In genomic region chrX:16827225-16827624, GRCh38 we compare ENCODE assay signal across 14 cellular contexts. TPM values are rescaled to one million over a fixed set of nuclear protein-coding genes. Genes with fewer than 3 reads are reported as not detected.
DNase-seq lines count a peak whose midpoint lies in the region; ATAC-seq, FAIRE-seq and TF ChIP-seq lines count a peak whose summit lies in the region.
"Had no signal": no experiment of that assay in that cellular context is flagged by ENCODE, and none has a peak within 500 bp of the region (broad histone marks: within the 10 kb centered on the region; RNA-seq: fewer than 3 reads in every experiment).

No MANE protein-coding gene starts in this region.

- no peak overlapping the region for H2AK5ac ChIP-seq in H9 (ENCODE audit: insufficient read length, low read length)

- H3K27me3 ChIP-seq in H9 (ENCODE audit: insufficient read depth, low read length) (no peaks in the 10 kb centered on the region), astrocyte (ENCODE audit: insufficient read depth, low read length) (no peaks in the 10 kb centered on the region), gastroesophageal sphincter (no peaks in the 10 kb centered on the region), stomach smooth muscle (ENCODE audit: control insufficient read depth in 1 of 2, insufficient read depth in 2 of 2, low read length in 2 of 2) (no peaks in the 10 kb centered on the region)

- H4K20me1 ChIP-seq in H9 (ENCODE audit: control insufficient read depth, insufficient read depth, insufficient read length): no peaks in the 10 kb centered on the region
- no peaks in the 10 kb centered on the region for H4K20me1 ChIP-seq in astrocyte (ENCODE audit: insufficient read depth, low read length)

- no peak overlapping the region for H3K56ac ChIP-seq in H9 (ENCODE audit: insufficient read length, low read depth, low read length)

- H3T11ph ChIP-seq in H9 (ENCODE audit: low read length): no peak overlapping the region

- H3K4me3 ChIP-seq in astrocyte (ENCODE audit: insufficient read depth, low read depth, low read length): no peak overlapping the region
- H3K4me3 ChIP-seq in gastroesophageal sphincter: no peak overlapping the region
- H3K4me3 ChIP-seq in stomach smooth muscle (ENCODE audit: low read length in 2 of 2): no peak overlapping the region
- H3K4me3 ChIP-seq: PC-9 had no signal

- no peak overlapping the region for H3K18ac ChIP-seq in H9 (ENCODE audit: insufficient read length, low read depth, low read length)

- no peak for TF ChIP-seq EP300 in gastroesophageal sphincter (IDR thresholded peaks at IDR 0.05)

- no peak overlapping the region for H2AFZ ChIP-seq in H9 (ENCODE audit: low read length)
- H2AFZ ChIP-seq in astrocyte (ENCODE audit: low read depth, low read length): no peak overlapping the region
- H2AFZ ChIP-seq: PC-9 had no signal

- H3K36me3 Mint-ChIP-seq in H9 (ENCODE audit: insufficient read depth in 1 of 3, low read depth in 3 of 3) (peaks cover 29 to 73% (median 64%) of the 10 kb centered on the region in 3 experiments; a peak in 6 of 7 replicates), astrocyte (ENCODE audit: low read depth, unreplicated experiment) (no peaks in the 10 kb centered on the region)
- peaks cover 67% of the 10 kb centered on the region for H3K36me3 Mint-ChIP-seq in stimulated activated effector memory CD8-positive, alpha-beta T cell treated with anti-CD3 and anti-CD28 coated beads, Interleukin-12 subunit alpha, Interleukin-12 subunit beta, amount 100 ng/mL, for 72 hours

- peaks cover 14 to 17% of the 10 kb centered on the region in 2 experiments for H3K4me1 Mint-ChIP-seq in H9
- H3K4me1 Mint-ChIP-seq in astrocyte (ENCODE audit: low read depth, unreplicated experiment): peaks cover 22% of the 10 kb centered on the region
- peaks cover 19% of the 10 kb centered on the region for H3K4me1 Mint-ChIP-seq in stimulated activated effector memory CD8-positive, alpha-beta T cell treated with anti-CD3 and anti-CD28 coated beads, Interleukin-12 subunit alpha, Interleukin-12 subunit beta, amount 100 ng/mL, for 72 hours

- DNase-seq in H9 (no peak), astrocyte (ENCODE audit: low read depth) (peak; percentile 70), HEK293T (ENCODE audit: extremely low spot score) (no peak)
- no peak for DNase-seq in stimulated activated effector memory CD8-positive, alpha-beta T cell treated with anti-CD3 and anti-CD28 coated beads, Interleukin-12 subunit alpha, Interleukin-12 subunit beta, amount 100 ng/mL, for 72 hours (ENCODE audit: low spot score in 2 of 2)
- DNase-seq: activated T-cell treated with anti-CD3 and anti-CD28 coated beads for 4 hours, NCI-H1105 treated with DMSO at 0.1 percent for 48 hours, NCI-H446 treated with DMSO at 0.1 percent for 48 hours, PC-9, T-cell had no signal

- no peak overlapping the region for H4K91ac ChIP-seq in H9 (ENCODE audit: insufficient read length, low read depth, low read length)

- H3K4me3 Mint-ChIP-seq in H9 (no peak overlapping the region), astrocyte (ENCODE audit: unreplicated experiment) (peak overlapping the region; percentile 57)
- no peak overlapping the region for H3K4me3 Mint-ChIP-seq in stimulated activated effector memory CD8-positive, alpha-beta T cell treated with anti-CD3 and anti-CD28 coated beads, Interleukin-12 subunit alpha, Interleukin-12 subunit beta, amount 100 ng/mL, for 72 hours
- H3K4me3 Mint-ChIP-seq: CD14-positive monocyte, T-cell, type B pancreatic cell had no signal

- H3K36me3 ChIP-seq in astrocyte (ENCODE audit: insufficient read depth, low read length) (no peaks in the 10 kb centered on the region), gastroesophageal sphincter (peaks cover 0 to 30% of the 10 kb centered on the region in 2 donors), stomach smooth muscle (ENCODE audit: control insufficient read depth in 2 of 2, insufficient read depth in 2 of 2, low read length in 2 of 2) (peaks cover 6 to 11% of the 10 kb centered on the region in 2 donors)

- H3K14ac ChIP-seq in H9 (ENCODE audit: insufficient read depth, low read length): no peak overlapping the region

- no peak overlapping the region for H2BK5ac ChIP-seq in H9 (ENCODE audit: insufficient read length, low read length)

- H3K23ac ChIP-seq in H9 (ENCODE audit: insufficient read length, low read depth, low read length): no peak overlapping the region

- TF ChIP-seq CTCF in H9 (conservative IDR thresholded peaks at IDR 0.05) (no peak), astrocyte (IDR thresholded peaks at IDR 0.05; ENCODE audit: insufficient read depth, low read depth, low read length) (no peak), gastroesophageal sphincter (IDR thresholded peaks at IDR 0.05) (no peak)

- H2BK120ac ChIP-seq in H9 (ENCODE audit: low read depth, low read length, poor library complexity, severe bottlenecking): no peak overlapping the region

- H2BK15ac ChIP-seq in H9 (ENCODE audit: low read depth, low read length): no peak overlapping the region

- no peak overlapping the region for H4K5ac ChIP-seq in H9 (ENCODE audit: insufficient read length, low read depth, low read length)

- peaks cover 3% of the 10 kb centered on the region; the same call in 1 of the 2 replicates for H3K4me1 ChIP-seq in H9 (ENCODE audit: insufficient read depth, low read length)
- peaks cover 22% of the 10 kb centered on the region for H3K4me1 ChIP-seq in astrocyte (ENCODE audit: insufficient read depth, low read length)
- H3K4me1 ChIP-seq in gastroesophageal sphincter: peaks cover 0 to 27% (median 3%) of the 10 kb centered on the region in 3 donors
- H3K4me1 ChIP-seq in stomach smooth muscle (ENCODE audit: control insufficient read depth, insufficient read depth, low read length): peaks cover 5% of the 10 kb centered on the region

- POLR2A ChIA-PET in HEK293T (lab: Yijun Ruan, JAX): no interaction called here

- H3K79me2 ChIP-seq in H9 (ENCODE audit: insufficient read depth, low read length) (no peaks in the 10 kb centered on the region), astrocyte (ENCODE audit: insufficient read depth, low read length) (no peaks in the 10 kb centered on the region)

- H3K4me2 ChIP-seq in H9 (ENCODE audit: insufficient read depth, insufficient read length, low read length): no peak overlapping the region
- peak overlapping the region; percentile 55 for H3K4me2 ChIP-seq in astrocyte (ENCODE audit: low read length)
- H3K4me2 ChIP-seq: PC-9 had no signal

- no peak overlapping the region for H3K9ac ChIP-seq in H9 (ENCODE audit: extremely low read depth, insufficient read length, low read length)
- H3K9ac ChIP-seq in astrocyte (ENCODE audit: low read length): peak overlapping the region; percentile 50
- no peak overlapping the region for H3K9ac ChIP-seq in stomach smooth muscle (ENCODE audit: low read length in 2 of 2)

- TF ChIP-seq POLR2A in gastroesophageal sphincter (IDR thresholded peaks at IDR 0.05): no peak

- WGBS in H9 (ENCODE audit: extremely low coverage, insufficient read length, low lambda C conversion rate): no CpG with 5 or more reads among the region's 2 CpGs
- 60 to 64% methylated on average over 1 to 2 of the region's 2 CpGs for WGBS in gastroesophageal sphincter (ENCODE audit: low coverage in 1 of 2), 2 donors

- H2BK20ac ChIP-seq in H9 (ENCODE audit: low read depth, low read length, poor library complexity, severe bottlenecking): no peak overlapping the region

- no peak for FAIRE-seq in astrocyte (lab: Jason Lieb, UNC)

- H3K27me3 Mint-ChIP-seq in H9 (ENCODE audit: low read depth) (no peaks in the 10 kb centered on the region), astrocyte (ENCODE audit: low read depth, unreplicated experiment) (no peaks in the 10 kb centered on the region)
- H3K27me3 Mint-ChIP-seq: T-cell, type B pancreatic cell had no signal

- no peak overlapping the region for H4K8ac ChIP-seq in H9 (replicated peaks; ENCODE audit: insufficient read length, low read depth, low read length)

- peak overlapping the region in 2 of 3 experiments; percentile 72 to 91; a peak in 4 of 7 replicates for H3K27ac Mint-ChIP-seq in H9
- peak overlapping the region; percentile 72 for H3K27ac Mint-ChIP-seq in astrocyte (ENCODE audit: unreplicated experiment)
- no peak overlapping the region for H3K27ac Mint-ChIP-seq in stimulated activated effector memory CD8-positive, alpha-beta T cell treated with anti-CD3 and anti-CD28 coated beads, Interleukin-12 subunit alpha, Interleukin-12 subunit beta, amount 100 ng/mL, for 72 hours
- H3K27ac Mint-ChIP-seq: T-cell had no signal

- H3K4ac ChIP-seq in H9 (ENCODE audit: low read depth, low read length): no peak overlapping the region

- H3K79me1 ChIP-seq in H9 (ENCODE audit: insufficient read depth, low read depth, low read length, poor library complexity, severe bottlenecking): peaks cover 3% of the 10 kb centered on the region

- CTCF ChIA-PET in HEK293T (lab: Yijun Ruan, JAX): interaction anchor here (0.6 to 1.2 kb wide), 2 partner anchors 221 to 268 kb away, joined by 3 read pairs; no protein-coding TSS in a partner anchor

- peak overlapping the region; percentile 59 for H2BK12ac ChIP-seq in H9 (ENCODE audit: insufficient read length, low read depth, low read length)

- ATAC-seq in gastroesophageal sphincter (no peak), GM18867 (IDR thresholded peaks at IDR 0.05; ENCODE audit: unreplicated experiment) (no peak)
- ATAC-seq in stimulated activated effector memory CD8-positive, alpha-beta T cell treated with anti-CD3 and anti-CD28 coated beads, Interleukin-12 subunit alpha, Interleukin-12 subunit beta, amount 100 ng/mL, for 72 hours: no peak
- ATAC-seq: T-cell had no signal

- H3K27ac ChIP-seq in H9 (ENCODE audit: insufficient read length, low read depth, low read length) (no peak overlapping the region), astrocyte (ENCODE audit: low read depth, low read length) (peak overlapping the region; percentile 70), gastroesophageal sphincter (peak overlapping the region in 3 of 4 donors; percentile 27 to 73 (median 70)), stomach smooth muscle (ENCODE audit: low read length) (peak overlapping the region; percentile 18)
- H3K27ac ChIP-seq: PC-9 had no signal

- H3K9me3 Mint-ChIP-seq in H9 (no peaks in the 10 kb centered on the region), astrocyte (ENCODE audit: unreplicated experiment) (no peaks in the 10 kb centered on the region)
- H3K9me3 Mint-ChIP-seq in stimulated activated effector memory CD8-positive, alpha-beta T cell treated with anti-CD3 and anti-CD28 coated beads, Interleukin-12 subunit alpha, Interleukin-12 subunit beta, amount 100 ng/mL, for 72 hours: no peaks in the 10 kb centered on the region
- H3K9me3 Mint-ChIP-seq: T-cell, type B pancreatic cell had no signal

- H3K9me3 ChIP-seq in H9 (ENCODE audit: control insufficient read depth, low read depth, low read length) (no peaks in the 10 kb centered on the region), astrocyte (ENCODE audit: insufficient read depth, low read depth, low read length) (no peaks in the 10 kb centered on the region), gastroesophageal sphincter (no peaks in the 10 kb centered on the region), stomach smooth muscle (ENCODE audit: control insufficient read depth in 2 of 2, low read length in 2 of 2) (no peaks in the 10 kb centered on the region)

- H3K23me2 ChIP-seq in H9 (ENCODE audit: insufficient read length, low read depth, low read length, poor library complexity, severe bottlenecking): peaks cover 2% of the 10 kb centered on the region

RNA-seq across cellular contexts. Expression of gene TXLNG, which starts 41.0 kb away (rescaled TPM):
- total RNA-seq in H9 (2021) (87.8 and 90.7 TPM in 2 replicates), astrocyte (8.1 and 9.8 TPM in 2 replicates), gastroesophageal sphincter (10 to 100 TPM in 3 of 4 donors, 1 to 10 TPM in 1; 9.0 to 16.8 (median 14.3) TPM)

RNA-seq across cellular contexts. Expression of gene RBBP7, which starts 42.9 kb away (rescaled TPM):
- 239 and 249 TPM in 2 replicates for total RNA-seq in H9 (2021)
- 77.6 and 86.1 TPM in 2 replicates for total RNA-seq in astrocyte
- total RNA-seq in gastroesophageal sphincter: 100 to 1,000 TPM; 112 to 233 (median 119) TPM
